7 cellular contexts compared by ENCODE assay signal in the genomic region with DNA sequence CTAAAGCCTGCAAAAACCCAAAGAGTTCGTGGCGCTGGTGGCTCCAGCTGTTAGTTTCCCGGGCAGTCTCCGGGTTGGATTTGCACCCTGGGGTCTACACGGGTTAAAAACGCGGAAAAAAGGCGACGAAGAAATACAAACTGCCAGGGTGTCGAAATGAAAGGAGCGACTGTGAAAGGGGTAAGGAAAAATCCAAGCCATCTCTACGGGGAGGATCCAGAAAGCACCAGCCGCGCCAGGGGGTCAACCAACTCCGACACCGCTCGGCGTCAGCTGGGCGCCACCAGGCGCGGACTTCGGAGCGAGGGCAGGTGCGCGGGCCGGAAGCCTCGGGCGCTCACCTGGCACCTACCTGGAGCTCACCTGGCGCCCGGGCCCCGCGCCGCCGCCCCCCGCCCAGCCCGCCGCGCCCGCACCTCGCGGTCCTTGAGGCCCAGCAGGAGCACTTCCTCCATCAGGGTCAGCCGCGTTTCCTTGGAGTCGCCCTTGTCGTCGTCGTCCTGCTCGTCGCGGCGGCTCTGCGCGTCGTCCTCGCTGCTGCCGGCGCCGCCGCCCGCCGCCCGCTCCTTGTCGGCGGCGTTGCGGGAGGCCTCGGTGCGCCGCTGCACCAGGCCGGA. TPM values are rescaled to one million over a fixed set of nuclear protein-coding genes. Genes with fewer than 3 reads are reported as not detected.
DNase-seq lines count a peak whose midpoint lies in the region; ATAC-seq and TF ChIP-seq lines count a peak whose summit lies in the region.

No MANE protein-coding gene starts in this region.

- no peaks in the 10 kb centered on the region for H3K27me3 ChIP-seq in kidney epithelial cell (ENCODE audit: control insufficient read depth, insufficient read depth, low read length)

- no peak for TF ChIP-seq POLR2A in GM18505 (IDR thresholded peaks at IDR 0.05; ENCODE audit: borderline replicate concordance, extremely low read depth, insufficient read depth, insufficient read length)

- ATAC-seq in GM18505 (IDR thresholded peaks at IDR 0.05; ENCODE audit: unreplicated experiment) (peak; percentile 34), HG02840 (IDR thresholded peaks at IDR 0.05; ENCODE audit: low FRiP score, unreplicated experiment) (peak; percentile 26)

- H3K4me3 ChIP-seq in kidney epithelial cell (ENCODE audit: low read depth, low read length) = peak overlapping the region; percentile 95

- peak; percentile 78 for DNase-seq in NCI-H146 treated with DMSO at 0.1 percent for 48 hours (lab: John Stamatoyannopoulos, UW; ENCODE audit: unreplicated experiment)
- peak; percentile 8 for DNase-seq in T-helper 22 cell (ENCODE audit: low read depth)
- DNase-seq in central memory CD4-positive, alpha-beta T cell = peak; percentile 37
- DNase-seq in kidney epithelial cell (ENCODE audit: low read depth) = no peak
- DNase-seq in stimulated activated CD4-positive, alpha-beta T cell treated with anti-CD3 and anti-CD28 coated beads, Interleukin-15, amount 100 ng/mL, for 1 hour (ENCODE audit: low read depth in 1 of 2, low spot score in 1 of 2) = peak; percentile 5

- TF ChIP-seq CTCF in kidney epithelial cell (IDR thresholded peaks at IDR 0.05; ENCODE audit: insufficient read depth, low read length, poor library complexity, severe bottlenecking) = no peak

- no peaks in the 10 kb centered on the region for H3K36me3 ChIP-seq in kidney epithelial cell (ENCODE audit: control insufficient read depth, insufficient read depth, low read length)

RNA-seq across cellular contexts. Expression of a gene that starts 0.6 kb away (rescaled TPM):
- total RNA-seq in kidney epithelial cell = 64.6 and 78.5 TPM in 2 replicates
